Comparison of ENCODE assay signal across 10 cellular contexts in genomic region chr17:47844814-47845453, GRCh38.
A peak's percentile ranks its signal among the peaks of the same experiment; 100 is the strongest.
DNase-seq lines count a peak whose midpoint lies in the region; ATAC-seq and TF ChIP-seq lines count a peak whose summit lies in the region.
"Had no signal": no experiment of that assay in that cellular context is flagged by ENCODE, and none has a peak within 500 bp of the region (broad histone marks: within the 10 kb centered on the region; RNA-seq: fewer than 3 reads in every experiment).

No MANE protein-coding gene starts in this region.

- H3K9me3 ChIP-seq in Loucy (ENCODE audit: insufficient read depth, low read depth, low read length) (no peaks in the 10 kb centered on the region), parathyroid adenoma (ENCODE audit: control insufficient read depth, low read length) (no peaks in the 10 kb centered on the region)

- H2AFZ ChIP-seq in Loucy (ENCODE audit: low read length) (peak overlapping the region; percentile 60), parathyroid adenoma (no peak overlapping the region)

- H4K20me1 ChIP-seq in Loucy (ENCODE audit: insufficient read depth, low read length, poor library complexity, severe bottlenecking), result no peaks in the 10 kb centered on the region

- no peaks in the 10 kb centered on the region for H3F3A ChIP-seq in Loucy (ENCODE audit: low read depth)

- H3K79me2 ChIP-seq in Loucy (ENCODE audit: insufficient read depth, low read length) (peaks cover 8% of the 10 kb centered on the region), parathyroid adenoma (peaks cover 7% of the 10 kb centered on the region)

- H3K9ac ChIP-seq in Loucy (ENCODE audit: low read depth, low read length, poor library complexity, severe bottlenecking) (no peak overlapping the region), parathyroid adenoma (no peak overlapping the region)

- H3K27ac ChIP-seq in brain microvascular endothelial cell (no peak overlapping the region), parathyroid adenoma (peak overlapping the region; percentile 98)

- H3K4me1 ChIP-seq in Loucy (ENCODE audit: insufficient read depth, low read length, poor library complexity, severe bottlenecking) (peaks cover 20% of the 10 kb centered on the region), parathyroid adenoma (peaks cover 47% of the 10 kb centered on the region)

- TF ChIP-seq CTCF in Loucy (conservative IDR thresholded peaks at IDR 0.05; ENCODE audit: low read length) (peak; percentile 61), brain microvascular endothelial cell (IDR thresholded peaks at IDR 0.05; ENCODE audit: low read depth, low read length, missing control alignments) (peak; percentile 55), parathyroid adenoma (IDR thresholded peaks at IDR 0.05) (peak; percentile 39)

- H3K4me2 ChIP-seq in Loucy (ENCODE audit: low read depth, low read length, poor library complexity, severe bottlenecking) (no peak overlapping the region), parathyroid adenoma (ENCODE audit: low read length) (peak overlapping the region; percentile 48)

- H3K27me3 ChIP-seq in Loucy (ENCODE audit: insufficient read depth, low read length, poor library complexity, severe bottlenecking) (no peaks in the 10 kb centered on the region), brain microvascular endothelial cell (replicated peaks) (peaks cover 50% of the 10 kb centered on the region), parathyroid adenoma (ENCODE audit: control insufficient read depth, insufficient read depth, low read length) (no peaks in the 10 kb centered on the region)

- no peak for ATAC-seq in GM18517 (IDR thresholded peaks at IDR 0.05; ENCODE audit: unreplicated experiment)

- DNase-seq in DMS 273 (lab: John Stamatoyannopoulos, UW; ENCODE audit: unreplicated experiment) (peak; percentile 62), DMS 273 treated with DMSO at 0.1 percent for 48 hours (lab: John Stamatoyannopoulos, UW) (no peak), brain microvascular endothelial cell (no peak), NCI-H2029 (lab: John Stamatoyannopoulos, UW) (no peak), NCI-H526 treated with DMSO at 0.1 percent for 48 hours (lab: John Stamatoyannopoulos, UW) (no peak)
- DNase-seq: 8988T, NCI-H1436 had no signal

- in situ Hi-C loops in brain microvascular endothelial cell (cut with HindIII; ENCODE audit: low pct_ligation_motif_present, low sequenced_read_pairs), result no loop called here

- H3K36me3 ChIP-seq in Loucy (ENCODE audit: insufficient read depth, low read length) (no peaks in the 10 kb centered on the region), brain microvascular endothelial cell (replicated peaks) (no peaks in the 10 kb centered on the region), parathyroid adenoma (ENCODE audit: control insufficient read depth, insufficient read depth, low read length) (no peaks in the 10 kb centered on the region)

- H3K9me2 ChIP-seq in Loucy (replicated peaks; ENCODE audit: low read depth, low read length), result no peaks in the 10 kb centered on the region

- H3K4me3 ChIP-seq in Loucy (ENCODE audit: low read length, poor library complexity, severe bottlenecking) (no peak overlapping the region), brain microvascular endothelial cell (ENCODE audit: low read depth, low read length) (no peak overlapping the region), parathyroid adenoma (ENCODE audit: low read depth, low read length) (peak overlapping the region; percentile 52)
